ENCODE assay signal across 7 cellular contexts in the genomic region with DNA sequence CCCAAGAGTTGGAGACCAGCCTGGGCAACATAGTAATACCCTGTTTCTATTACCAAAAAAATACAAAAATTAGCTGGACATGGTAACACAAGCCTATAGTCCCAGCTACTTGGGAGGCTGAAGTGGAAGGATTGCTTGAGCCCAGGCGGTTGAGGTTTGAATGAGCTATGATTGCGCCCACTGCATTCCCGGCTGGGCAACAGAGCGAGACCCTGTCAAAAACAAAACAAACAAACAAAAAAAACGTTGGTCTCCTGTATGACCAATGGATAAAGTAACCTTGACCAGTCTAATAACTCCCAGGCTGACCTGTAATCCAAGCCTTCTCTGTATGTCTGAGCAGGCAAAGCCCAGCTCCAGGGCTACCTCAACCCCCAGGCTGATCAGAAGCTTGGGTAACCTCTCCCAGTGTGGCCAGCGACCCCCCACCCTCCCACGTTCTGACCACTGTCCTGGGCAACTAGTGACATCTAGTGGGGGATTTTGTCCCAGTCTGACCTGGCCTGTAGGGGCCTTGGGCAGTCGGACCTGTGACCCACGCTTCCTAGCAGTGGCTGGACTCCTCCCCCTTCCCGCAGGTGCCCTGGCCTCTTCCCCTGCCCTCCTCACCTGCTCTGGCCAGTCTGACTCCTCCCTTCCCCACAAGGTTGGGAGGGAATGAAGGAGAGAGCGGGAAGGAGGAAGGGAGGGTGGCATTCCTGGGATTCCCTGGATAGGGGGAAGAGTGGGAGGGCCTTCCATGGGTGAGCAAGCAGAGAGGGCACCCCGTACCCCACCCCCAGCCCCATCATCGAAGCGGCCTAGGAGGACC. TPM values are rescaled to one million over a fixed set of nuclear protein-coding genes. Genes with fewer than 3 reads are reported as not detected.
DNase-seq lines count a peak whose midpoint lies in the region; ATAC-seq and TF ChIP-seq lines count a peak whose summit lies in the region.

No MANE protein-coding gene starts in this region.

- no peak for ATAC-seq in GM19395 (IDR thresholded peaks at IDR 0.05; ENCODE audit: unreplicated experiment)

- peaks cover 8% of the 10 kb centered on the region for H3K4me1 ChIP-seq in HEK293 (ENCODE audit: control insufficient read depth, insufficient read depth, low read length)
- H3K4me1 ChIP-seq in cardiac muscle cell (ENCODE audit: low read depth): peaks cover 22% of the 10 kb centered on the region

- POLR2A ChIA-PET in HEK293 (lab: Yijun Ruan, JAX): interaction anchor here (0.5 to 3.7 kb wide), 7 partner anchors 9 to 84 kb away, joined by 3 to 10 read pairs (median 4); partner anchors contain the start of gene NECTIN2

- no peak overlapping the region for H2AFZ ChIP-seq in SU-DHL-6 (ENCODE audit: low read depth, low read length, severe bottlenecking)

- DNase-seq in cardiac muscle cell (ENCODE audit: low read depth in 1 of 2, low spot score in 1 of 2): peak; percentile 57 to 74
- no peak for DNase-seq in retinal pigment epithelial cell (ENCODE audit: low read depth)
- DNase-seq in NCI-H1694 (lab: John Stamatoyannopoulos, UW): no peak
- DNase-seq in NCI-H187 treated with DMSO at 0.1 percent for 48 hours (lab: John Stamatoyannopoulos, UW): no peak

- no peak overlapping the region for H3K27ac ChIP-seq in HEK293 (ENCODE audit: extremely low read depth, low read depth, low read length)
- H3K27ac ChIP-seq in SU-DHL-6 (ENCODE audit: low read depth, low read length): no peak overlapping the region
- H3K27ac ChIP-seq in cardiac muscle cell: peak overlapping the region; percentile 77

- TF ChIP-seq CTCF in HEK293 (tag by site-specific recombination; IDR thresholded peaks at IDR 0.05) (peak; percentile 85), SU-DHL-6 (IDR thresholded peaks at IDR 0.05; ENCODE audit: insufficient read depth, low read length, poor library complexity, severe bottlenecking) (peak; percentile 35), cardiac muscle cell (IDR thresholded peaks at IDR 0.05; ENCODE audit: low read depth, low read length) (peak; percentile 52), retinal pigment epithelial cell (conservative IDR thresholded peaks at IDR 0.05; ENCODE audit: low read depth, low read length) (peak; percentile 43)

- no peaks in the 10 kb centered on the region for H3K79me2 ChIP-seq in SU-DHL-6 (ENCODE audit: insufficient read depth, low read length)

- CTCF ChIA-PET in HEK293 (lab: Yijun Ruan, JAX): interaction anchor here (0.6 to 5.9 kb wide), 17 partner anchors 10 to 84 kb away, joined by 3 to 35 read pairs (median 6); partner anchors contain the start of gene NECTIN2

- H3K9me2 ChIP-seq in SU-DHL-6 (replicated peaks; ENCODE audit: insufficient read depth, low read length): no peaks in the 10 kb centered on the region

- H3K9ac ChIP-seq in SU-DHL-6 (ENCODE audit: low read length): no peak overlapping the region

- H3K4me2 ChIP-seq in SU-DHL-6 (ENCODE audit: low read depth, low read length, poor library complexity, severe bottlenecking): no peak overlapping the region

- H3F3A ChIP-seq in SU-DHL-6 (ENCODE audit: insufficient read depth): no peaks in the 10 kb centered on the region

- H3K4me3 ChIP-seq in HEK293 (ENCODE audit: low read depth, low read length) (no peak overlapping the region), SU-DHL-6 (ENCODE audit: insufficient read depth, low read length, poor library complexity, severe bottlenecking) (no peak overlapping the region), cardiac muscle cell (no peak overlapping the region), retinal pigment epithelial cell (ENCODE audit: low read length) (no peak overlapping the region)

- H4K20me1 ChIP-seq in SU-DHL-6 (ENCODE audit: low read depth, low read length): no peaks in the 10 kb centered on the region

- no peaks in the 10 kb centered on the region for H3K9me3 ChIP-seq in HEK293 (ENCODE audit: control insufficient read depth, insufficient read depth, low read depth, low read length)
- H3K9me3 ChIP-seq in SU-DHL-6 (ENCODE audit: insufficient read depth, low read length): no peaks in the 10 kb centered on the region
- no peaks in the 10 kb centered on the region for H3K9me3 ChIP-seq in cardiac muscle cell (ENCODE audit: low read depth)

- peaks cover 0 to 3% of the 10 kb centered on the region in 2 experiments; a peak in 1 of 3 replicates for H3K36me3 ChIP-seq in HEK293 (ENCODE audit: control insufficient read depth in 2 of 2, insufficient read depth in 1 of 2, low read length in 2 of 2)
- no peaks in the 10 kb centered on the region for H3K36me3 ChIP-seq in SU-DHL-6 (ENCODE audit: low read length)
- no peaks in the 10 kb centered on the region for H3K36me3 ChIP-seq in cardiac muscle cell

- no peaks in the 10 kb centered on the region for H3K27me3 ChIP-seq in SU-DHL-6 (ENCODE audit: low read length)
- no peaks in the 10 kb centered on the region for H3K27me3 ChIP-seq in cardiac muscle cell

TF ChIP-seq in HEK293, 187 proteins besides CTCF, POLR2A, EP300 and RAD21:
- TF ChIP-seq, protein P1, sequence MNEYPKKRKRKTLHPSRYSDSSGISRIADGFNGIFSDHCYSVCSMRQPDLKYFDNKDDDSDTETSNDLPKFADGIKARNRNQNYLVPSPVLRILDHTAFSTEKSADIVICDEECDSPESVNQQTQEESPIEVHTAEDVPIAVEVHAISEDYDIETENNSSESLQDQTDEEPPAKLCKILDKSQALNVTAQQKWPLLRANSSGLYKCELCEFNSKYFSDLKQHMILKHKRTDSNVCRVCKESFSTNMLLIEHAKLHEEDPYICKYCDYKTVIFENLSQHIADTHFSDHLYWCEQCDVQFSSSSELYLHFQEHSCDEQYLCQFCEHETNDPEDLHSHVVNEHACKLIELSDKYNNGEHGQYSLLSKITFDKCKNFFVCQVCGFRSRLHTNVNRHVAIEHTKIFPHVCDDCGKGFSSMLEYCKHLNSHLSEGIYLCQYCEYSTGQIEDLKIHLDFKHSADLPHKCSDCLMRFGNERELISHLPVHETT (tag by site-specific recombination; IDR thresholded peaks at IDR 0.05): no peak
- TF ChIP-seq ZNF704 (tag by site-specific recombination; IDR thresholded peaks at IDR 0.05) (no peak), GLIS1 (tag by site-specific recombination; IDR thresholded peaks at IDR 0.05) (peak; percentile 19), ZFHX2 (tag by site-specific recombination; conservative IDR thresholded peaks at IDR 0.05) (peak; percentile 34), SCRT2 (tag by site-specific recombination; IDR thresholded peaks at IDR 0.05) (no peak), ZNF350 (tag by site-specific recombination; IDR thresholded peaks at IDR 0.05) (no peak), ZNF121 (tag by site-specific recombination; IDR thresholded peaks at IDR 0.05) (peak; percentile 59; the same call in 1 of the 2 replicates), PATZ1 (tag by site-specific recombination; IDR thresholded peaks at IDR 0.05) (no peak), ZSCAN16 (tag by site-specific recombination; IDR thresholded peaks at IDR 0.05) (no peak), ZNF707 (tag by site-specific recombination; IDR thresholded peaks at IDR 0.05) (no peak), GLIS2 (tag by site-specific recombination; IDR thresholded peaks at IDR 0.05) (peak; percentile 28; the same call in 1 of the 2 replicates), ZNF610 (tag by site-specific recombination; IDR thresholded peaks at IDR 0.05; ENCODE audit: borderline replicate concordance) (no peak), OSR2 (tag by site-specific recombination; IDR thresholded peaks at IDR 0.05) (no peak)
- TF ChIP-seq, protein P2, sequence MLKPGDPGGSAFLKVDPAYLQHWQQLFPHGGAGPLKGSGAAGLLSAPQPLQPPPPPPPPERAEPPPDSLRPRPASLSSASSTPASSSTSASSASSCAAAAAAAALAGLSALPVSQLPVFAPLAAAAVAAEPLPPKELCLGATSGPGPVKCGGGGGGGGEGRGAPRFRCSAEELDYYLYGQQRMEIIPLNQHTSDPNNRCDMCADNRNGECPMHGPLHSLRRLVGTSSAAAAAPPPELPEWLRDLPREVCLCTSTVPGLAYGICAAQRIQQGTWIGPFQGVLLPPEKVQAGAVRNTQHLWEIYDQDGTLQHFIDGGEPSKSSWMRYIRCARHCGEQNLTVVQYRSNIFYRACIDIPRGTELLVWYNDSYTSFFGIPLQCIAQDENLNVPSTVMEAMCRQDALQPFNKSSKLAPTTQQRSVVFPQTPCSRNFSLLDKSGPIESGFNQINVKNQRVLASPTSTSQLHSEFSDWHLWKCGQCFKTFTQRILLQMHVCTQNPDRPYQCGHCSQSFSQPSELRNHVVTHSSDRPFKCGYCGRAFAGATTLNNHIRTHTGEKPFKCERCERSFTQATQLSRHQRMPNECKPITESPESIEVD (tag by site-specific recombination; IDR thresholded peaks at IDR 0.05): no peak

RNA-seq across cellular contexts. Expression of gene BCAM, which starts 1.0 kb away (rescaled TPM):
- 338 TPM in 2 replicates for total RNA-seq in cardiac muscle cell
- polyA plus RNA-seq in cardiac muscle cell: 41.4 and 56.1 TPM in 2 replicates

RNA-seq across cellular contexts. Expression of gene CBLC, which starts 30.2 kb away (rescaled TPM):
- total RNA-seq in cardiac muscle cell: not detected in 2 replicates
- polyA plus RNA-seq in cardiac muscle cell: 0.11 TPM in 1 of 2 replicates, not detected in the other

RNA-seq across cellular contexts. Expression of gene NECTIN2, which starts 38.2 kb away (rescaled TPM):
- 135 and 144 TPM in 2 replicates for total RNA-seq in cardiac muscle cell
- polyA plus RNA-seq in cardiac muscle cell: 155 and 156 TPM in 2 replicates

RNA-seq across cellular contexts. Expression of gene BCL3, which starts 59.3 kb away (rescaled TPM):
- total RNA-seq in cardiac muscle cell: 10.5 and 12.4 TPM in 2 replicates
- 15.3 and 19.5 TPM in 2 replicates for polyA plus RNA-seq in cardiac muscle cell

Comparison
In these comparisons a context has a peak if more than half of its experiments do, and no peak if none do; other contexts are left out.
1. CTCF ChIP-seq: peak in every context shown above with its lines; median percentile 85 in HEK293; 52 in cardiac muscle cell; 43 in retinal pigment epithelial cell; 35 in SU-DHL-6.
2. DNase-seq: peak in cardiac muscle cell (2 of 2); none in retinal pigment epithelial cell (single experiment), NCI-H1694 (single experiment) and NCI-H187 treated with DMSO at 0.1 percent for 48 hours (single experiment).